Comparison of ENCODE assay signal across 23 cellular contexts in the genomic region with DNA sequence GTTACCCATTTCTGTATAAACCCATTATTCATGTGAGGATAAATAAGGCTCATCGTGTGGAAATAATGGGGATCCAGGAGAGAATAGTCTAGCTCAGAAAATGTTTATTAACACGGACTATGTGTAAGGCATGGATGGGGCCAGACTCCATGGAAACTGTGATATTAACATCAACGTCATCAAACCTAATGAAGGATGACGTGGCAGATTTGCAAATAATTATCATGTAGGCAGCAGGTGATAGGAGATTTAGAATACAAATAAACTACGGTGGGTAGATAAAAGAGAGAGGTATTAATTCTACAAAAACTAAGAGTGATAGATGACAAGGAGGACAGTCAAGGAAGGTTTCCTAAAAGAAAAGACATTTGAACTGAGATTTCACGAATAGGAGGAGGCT.
A peak's percentile ranks its signal among the peaks of the same experiment; 100 is the strongest.
DNase-seq lines count a peak whose midpoint lies in the region; TF ChIP-seq lines count a peak whose summit lies in the region.
"Had no signal": no experiment of that assay in that cellular context is flagged by ENCODE, and none has a peak within 500 bp of the region (broad histone marks: within the 10 kb centered on the region; RNA-seq: fewer than 3 reads in every experiment).

No MANE protein-coding gene starts in this region.

- DNase-seq in NCI-H748 (lab: John Stamatoyannopoulos, UW; ENCODE audit: unreplicated experiment) (peak; percentile 3), NCI-H748 treated with DMSO at 0.1 percent for 48 hours (lab: John Stamatoyannopoulos, UW) (no peak), H9 (no peak), chondrocyte (ENCODE audit: low spot score) (no peak), trophoblast cell (no peak), GM19238 (ENCODE audit: insufficient read length, low spot score) (no peak), NCI-H2196 treated with DMSO at 0.1 percent for 48 hours (lab: John Stamatoyannopoulos, UW; ENCODE audit: unreplicated experiment) (no peak), NCI-H2227 treated with DMSO at 0.1 percent for 48 hours (lab: John Stamatoyannopoulos, UW) (no peak)
- DNase-seq: 8988T; CD8-positive, alpha-beta memory T cell; DMS153; DND-41; H7; NCI-H1105; NCI-H1694; NCI-H2029 treated with DMSO at 0.1 percent for 48 hours; NCI-H226; NCI-H510A; NCI-H774; Right ventricle myocardium superior; RPMI8226 had no signal

- no peak overlapping the region for H4K5ac ChIP-seq in H9 (ENCODE audit: insufficient read length, low read depth, low read length)

- H3K9me3 ChIP-seq in H9 (ENCODE audit: control insufficient read depth, low read depth, low read length) (no peaks in the 10 kb centered on the region), trophoblast cell (ENCODE audit: insufficient read depth, low read depth, low read length) (no peaks in the 10 kb centered on the region)
- H3K9me3 ChIP-seq: SJSA1 had no signal

- H3K27ac ChIP-seq in H9 (ENCODE audit: insufficient read length, low read depth, low read length) (peak overlapping the region; percentile 18), trophoblast cell (ENCODE audit: low read depth, low read length) (peak overlapping the region; percentile 61)
- H3K27ac ChIP-seq: SJSA1 had no signal

- no peaks in the 10 kb centered on the region for H3K23me2 ChIP-seq in H9 (ENCODE audit: insufficient read length, low read depth, low read length, poor library complexity, severe bottlenecking)

- H3K4me3 Mint-ChIP-seq in H9 = no peak overlapping the region
- no peak overlapping the region for H3K4me3 Mint-ChIP-seq in chondrocyte (ENCODE audit: unreplicated experiment)
- H3K4me3 Mint-ChIP-seq: CD8-positive, alpha-beta memory T cell had no signal

- H3K4me1 ChIP-seq in H9 (ENCODE audit: insufficient read depth, low read length) (peaks cover 15% of the 10 kb centered on the region; the same call in 1 of the 2 replicates), trophoblast cell (ENCODE audit: control insufficient read depth in 1 of 2, insufficient read depth in 2 of 2, low read length in 2 of 2) (peaks cover 9 to 17% of the 10 kb centered on the region in 2 experiments)
- H3K4me1 ChIP-seq: SJSA1 had no signal

- H2AFZ ChIP-seq in H9 (ENCODE audit: low read length) (no peak overlapping the region), trophoblast cell (ENCODE audit: insufficient read depth, low read length, poor library complexity) (no peak overlapping the region)

- no peaks in the 10 kb centered on the region for H3K27me3 Mint-ChIP-seq in H9 (ENCODE audit: low read depth)
- no peaks in the 10 kb centered on the region for H3K27me3 Mint-ChIP-seq in chondrocyte (ENCODE audit: low read depth)
- H3K27me3 Mint-ChIP-seq: CD8-positive, alpha-beta memory T cell had no signal

- H4K91ac ChIP-seq in H9 (ENCODE audit: insufficient read length, low read depth, low read length) (no peak overlapping the region), trophoblast cell (ENCODE audit: low read depth, low read length) (no peak overlapping the region)

- no CpG with 5 or more reads among the region's 6 CpGs for WGBS in H9 (ENCODE audit: extremely low coverage, insufficient read length, low lambda C conversion rate)
- WGBS in trophoblast cell (ENCODE audit: extremely low coverage, insufficient coverage, insufficient read length) = no CpG with 5 or more reads among the region's 6 CpGs

- H3K27me3 ChIP-seq in H9 (ENCODE audit: insufficient read depth, low read length) (no peaks in the 10 kb centered on the region), trophoblast cell (ENCODE audit: insufficient read depth, low read length) (no peaks in the 10 kb centered on the region)
- H3K27me3 ChIP-seq: SJSA1 had no signal

- no peak overlapping the region for H2BK15ac ChIP-seq in H9 (ENCODE audit: low read depth, low read length)

- H2BK120ac ChIP-seq in H9 (ENCODE audit: low read depth, low read length, poor library complexity, severe bottlenecking) (no peak overlapping the region), trophoblast cell (ENCODE audit: insufficient read depth, low read length, poor library complexity) (no peak overlapping the region)

- H3K18ac ChIP-seq in H9 (ENCODE audit: insufficient read length, low read depth, low read length) (no peak overlapping the region), trophoblast cell (ENCODE audit: low read length) (no peak overlapping the region)

- no peak overlapping the region for H3K27ac Mint-ChIP-seq in H9
- H3K27ac Mint-ChIP-seq in chondrocyte (ENCODE audit: unreplicated experiment) = peak overlapping the region; percentile 49
- H3K27ac Mint-ChIP-seq: CD8-positive, alpha-beta memory T cell had no signal

- no peak overlapping the region for H2AK5ac ChIP-seq in H9 (ENCODE audit: insufficient read length, low read length)
- H2AK5ac ChIP-seq in trophoblast cell (ENCODE audit: low read length) = no peak overlapping the region

- no peaks in the 10 kb centered on the region; a peak in 1 of 7 replicates for H3K36me3 Mint-ChIP-seq in H9 (ENCODE audit: insufficient read depth in 1 of 3, low read depth in 3 of 3)
- no peaks in the 10 kb centered on the region for H3K36me3 Mint-ChIP-seq in chondrocyte (ENCODE audit: low read depth)
- H3K36me3 Mint-ChIP-seq: CD14-positive monocyte; CD8-positive, alpha-beta memory T cell had no signal

- H4K12ac ChIP-seq in trophoblast cell (ENCODE audit: low read depth, low read length) = no peak overlapping the region

- no peak overlapping the region for H3K14ac ChIP-seq in H9 (ENCODE audit: insufficient read depth, low read length)
- H3K14ac ChIP-seq in trophoblast cell (ENCODE audit: low read length) = no peak overlapping the region

- H3K79me2 ChIP-seq in H9 (ENCODE audit: insufficient read depth, low read length) = no peaks in the 10 kb centered on the region
- no peaks in the 10 kb centered on the region for H3K79me2 ChIP-seq in trophoblast cell (ENCODE audit: control insufficient read depth, insufficient read depth, low read length, poor library complexity)

- H4K8ac ChIP-seq in H9 (replicated peaks; ENCODE audit: insufficient read length, low read depth, low read length) (no peak overlapping the region), trophoblast cell (ENCODE audit: low read depth, low read length) (no peak overlapping the region)

- H2BK5ac ChIP-seq in H9 (ENCODE audit: insufficient read length, low read length) = no peak overlapping the region
- H2BK5ac ChIP-seq in trophoblast cell (ENCODE audit: low read depth, low read length, poor library complexity) = no peak overlapping the region

- H2BK20ac ChIP-seq in H9 (ENCODE audit: low read depth, low read length, poor library complexity, severe bottlenecking) = no peak overlapping the region

- no peak overlapping the region for H3K4me3 ChIP-seq in trophoblast cell (ENCODE audit: low read depth, low read length)
- H3K4me3 ChIP-seq: SJSA1 had no signal

- no peak overlapping the region for H2BK12ac ChIP-seq in H9 (ENCODE audit: insufficient read length, low read depth, low read length)
- no peak overlapping the region for H2BK12ac ChIP-seq in trophoblast cell (ENCODE audit: low read length)

- H3K9me3 Mint-ChIP-seq in H9 = no peaks in the 10 kb centered on the region; a peak in 1 of 5 replicates
- no peaks in the 10 kb centered on the region for H3K9me3 Mint-ChIP-seq in chondrocyte (ENCODE audit: low read depth)
- H3K9me3 Mint-ChIP-seq: CD14-positive monocyte; CD8-positive, alpha-beta memory T cell had no signal

- H3K4me1 Mint-ChIP-seq in H9 = peaks cover 24 to 26% of the 10 kb centered on the region in 2 experiments
- H3K4me1 Mint-ChIP-seq in chondrocyte (ENCODE audit: low read depth) = peaks cover 46% of the 10 kb centered on the region
- H3K4me1 Mint-ChIP-seq: CD8-positive, alpha-beta memory T cell had no signal

- no peak overlapping the region for H3K23ac ChIP-seq in H9 (ENCODE audit: insufficient read length, low read depth, low read length)
- no peak overlapping the region for H3K23ac ChIP-seq in trophoblast cell (ENCODE audit: low read length)

- H3T11ph ChIP-seq in H9 (ENCODE audit: low read length) = no peak overlapping the region

- H3K4ac ChIP-seq in H9 (ENCODE audit: low read depth, low read length) = no peak overlapping the region
- no peak overlapping the region for H3K4ac ChIP-seq in trophoblast cell (ENCODE audit: low read depth, low read length)

- H3K79me1 ChIP-seq in H9 (ENCODE audit: insufficient read depth, low read depth, low read length, poor library complexity, severe bottlenecking) = no peaks in the 10 kb centered on the region
- H3K79me1 ChIP-seq in trophoblast cell (ENCODE audit: low read length) = peaks cover 21% of the 10 kb centered on the region

- H3K9ac ChIP-seq in H9 (ENCODE audit: extremely low read depth, insufficient read length, low read length) (no peak overlapping the region), trophoblast cell (ENCODE audit: low read length) (no peak overlapping the region)

- TF ChIP-seq CTCF in H9 (conservative IDR thresholded peaks at IDR 0.05) (no peak), chondrocyte (IDR thresholded peaks at IDR 0.05) (no peak)

- H3K36me3 ChIP-seq in trophoblast cell (ENCODE audit: control insufficient read depth in 1 of 2, insufficient read depth in 2 of 2, low read length in 2 of 2) = no peaks in the 10 kb centered on the region
- H3K36me3 ChIP-seq: SJSA1 had no signal

- no peaks in the 10 kb centered on the region for H4K20me1 ChIP-seq in H9 (ENCODE audit: control insufficient read depth, insufficient read depth, insufficient read length)

- H3K56ac ChIP-seq in H9 (ENCODE audit: insufficient read length, low read depth, low read length) = no peak overlapping the region

- H3K4me2 ChIP-seq in H9 (ENCODE audit: insufficient read depth, insufficient read length, low read length) (peak overlapping the region; percentile 34), trophoblast cell (ENCODE audit: low read length) (no peak overlapping the region)
